9 cellular contexts compared by ENCODE assay signal in the genomic region with DNA sequence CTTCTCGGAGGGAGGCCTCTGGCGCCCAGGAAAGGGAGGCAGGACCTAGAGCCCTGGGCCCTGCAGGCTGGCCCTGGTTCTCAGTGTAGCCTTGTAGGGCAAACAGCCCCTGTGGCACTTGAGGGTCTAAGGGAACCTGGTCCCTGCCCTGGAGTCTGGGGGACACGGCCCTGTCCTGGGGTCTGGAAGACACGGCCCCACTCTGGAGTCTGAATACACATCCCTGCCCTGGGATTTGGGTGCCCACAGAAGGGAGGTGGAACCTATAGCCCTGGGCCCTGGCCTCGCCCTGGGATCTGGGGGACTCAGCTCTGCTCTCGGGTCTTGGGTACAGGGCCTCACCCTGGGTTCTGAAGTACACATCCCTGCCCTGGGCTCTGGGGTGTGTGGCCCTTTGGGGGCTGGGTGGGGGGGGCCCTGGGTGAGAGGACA.
"Had no signal": no experiment of that assay in that cellular context is flagged by ENCODE, and none has a peak within 500 bp of the region (broad histone marks: within the 10 kb centered on the region; RNA-seq: fewer than 3 reads in every experiment).

No MANE protein-coding gene starts in this region.

- H3K27me3 ChIP-seq: tibial nerve had no signal

- H3K27ac Mint-ChIP-seq: activated CD4-positive, alpha-beta T cell treated with anti-CD3 and anti-CD28 coated beads, Interleukin-2, amount 10 ng/mL, durations not matched to agents 24 days and 14 days; T-helper 1 cell treated with Interleukin-12 subunit alpha and Interleukin-12 subunit beta and Interleukin-4 antibody, amounts not matched to agents 30 μg/mL and 1 μg/mL, for 36 hours; WTC11 had no signal

- H3K9ac ChIP-seq: parathyroid adenoma had no signal

- H2AFZ ChIP-seq: parathyroid adenoma had no signal

- H3K27ac ChIP-seq: parathyroid adenoma, tibial nerve had no signal

- DNase-seq: activated CD4-positive, alpha-beta T cell treated with anti-CD3 and anti-CD28 coated beads, Interleukin-2, amount 10 ng/mL, durations not matched to agents 24 days and 14 days; kidney glomerular epithelial cell; SHP77; small intestine had no signal

- H3K4me3 ChIP-seq: tibial nerve had no signal

- H3K4me1 Mint-ChIP-seq: activated CD4-positive, alpha-beta T cell treated with anti-CD3 and anti-CD28 coated beads, Interleukin-2, amount 10 ng/mL, durations not matched to agents 24 days and 14 days; neural crest cell; WTC11 had no signal

- H3K4me3 Mint-ChIP-seq: activated CD4-positive, alpha-beta T cell treated with anti-CD3 and anti-CD28 coated beads, Interleukin-2, amount 10 ng/mL, durations not matched to agents 24 days and 14 days; neural crest cell; T-helper 1 cell treated with Interleukin-12 subunit alpha and Interleukin-12 subunit beta and Interleukin-4 antibody, amounts not matched to agents 30 μg/mL and 1 μg/mL, for 36 hours; WTC11 had no signal

- ATAC-seq: WTC11 had no signal

- H3K27me3 Mint-ChIP-seq: activated CD4-positive, alpha-beta T cell treated with anti-CD3 and anti-CD28 coated beads, Interleukin-2, amount 10 ng/mL, durations not matched to agents 24 days and 14 days had no signal

- H3K4me1 ChIP-seq: parathyroid adenoma, tibial nerve had no signal
